Comparison of ENCODE assay signal across 1 cellular context in the genomic region with DNA sequence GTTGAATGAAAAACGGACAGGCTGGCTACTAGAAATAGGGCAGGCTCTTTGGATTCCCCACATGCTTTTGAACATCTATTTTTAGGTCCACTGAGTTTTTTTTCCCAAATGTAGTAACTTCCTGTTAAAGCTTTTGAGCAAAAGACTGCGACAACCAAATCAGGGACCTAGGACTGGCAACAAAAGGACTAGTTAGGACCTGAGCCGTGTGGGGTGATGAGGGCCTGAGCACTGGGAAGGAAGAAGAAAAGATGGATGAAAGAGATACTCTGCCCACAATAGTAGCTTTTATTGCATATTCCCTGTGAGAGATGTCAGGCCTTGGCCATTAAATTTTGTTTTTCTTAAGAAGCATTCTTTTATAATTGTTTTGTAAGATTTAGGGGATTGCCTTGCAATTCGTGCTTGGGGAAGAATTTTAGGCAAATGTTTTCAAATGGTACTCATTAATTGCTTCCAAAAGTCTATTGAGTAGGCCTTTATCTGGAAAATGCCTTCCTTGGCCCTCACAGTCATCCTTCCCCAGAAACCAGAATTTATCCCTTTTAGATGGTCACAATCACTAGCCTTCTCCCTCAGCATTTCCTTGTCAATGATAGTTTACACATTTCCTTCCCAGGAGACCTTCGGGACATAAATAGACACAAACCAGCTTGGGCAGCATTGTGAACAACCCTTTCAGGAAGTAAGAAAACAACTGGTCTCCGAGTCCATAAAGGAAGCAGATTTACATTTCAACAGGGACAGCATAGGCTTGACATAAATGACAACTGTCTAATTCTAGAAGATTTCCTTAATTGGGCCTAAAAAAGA.
TF ChIP-seq lines count a peak whose summit lies in the region.

No MANE protein-coding gene starts in this region.

TF ChIP-seq in HepG2, 621 proteins besides CTCF, POLR2A, EP300 and RAD21 (continued from another document):
- TF ChIP-seq, protein P1, sequence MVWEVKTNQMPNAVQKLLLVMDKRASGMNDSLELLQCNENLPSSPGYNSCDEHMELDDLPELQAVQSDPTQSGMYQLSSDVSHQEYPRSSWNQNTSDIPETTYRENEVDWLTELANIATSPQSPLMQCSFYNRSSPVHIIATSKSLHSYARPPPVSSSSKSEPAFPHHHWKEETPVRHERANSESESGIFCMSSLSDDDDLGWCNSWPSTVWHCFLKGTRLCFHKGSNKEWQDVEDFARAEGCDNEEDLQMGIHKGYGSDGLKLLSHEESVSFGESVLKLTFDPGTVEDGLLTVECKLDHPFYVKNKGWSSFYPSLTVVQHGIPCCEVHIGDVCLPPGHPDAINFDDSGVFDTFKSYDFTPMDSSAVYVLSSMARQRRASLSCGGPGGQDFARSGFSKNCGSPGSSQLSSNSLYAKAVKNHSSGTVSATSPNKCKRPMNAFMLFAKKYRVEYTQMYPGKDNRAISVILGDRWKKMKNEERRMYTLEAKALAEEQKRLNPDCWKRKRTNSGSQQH (CRISPR knock-in tag; IDR thresholded peaks at IDR 0.05; ENCODE audit: low read depth), result no peak
- TF ChIP-seq ZNF879 (CRISPR knock-in tag; IDR thresholded peaks at IDR 0.05) (no peak), ZNF567 (CRISPR knock-in tag; IDR thresholded peaks at IDR 0.05; ENCODE audit: borderline replicate concordance) (no peak), NFKBIZ (CRISPR knock-in tag; IDR thresholded peaks at IDR 0.05) (no peak), NFE2L2 (IDR thresholded peaks at IDR 0.05; ENCODE audit: low read length) (no peak), SIX1 (CRISPR knock-in tag; IDR thresholded peaks at IDR 0.05; ENCODE audit: borderline replicate concordance) (no peak), ETV6 (CRISPR knock-in tag; conservative IDR thresholded peaks at IDR 0.05) (no peak), KDM6A (CRISPR knock-in tag; IDR thresholded peaks at IDR 0.05; ENCODE audit: low read depth) (no peak), ZMYM3 (CRISPR knock-in tag; IDR thresholded peaks at IDR 0.05) (no peak), AGO1 (IDR thresholded peaks at IDR 0.05; ENCODE audit: low read depth, low read length, poor library complexity, severe bottlenecking) (no peak), ARNT2 (CRISPR knock-in tag; IDR thresholded peaks at IDR 0.05; ENCODE audit: low read depth) (no peak), ZNF501 (CRISPR knock-in tag; IDR thresholded peaks at IDR 0.05) (no peak), SMYD3 (CRISPR knock-in tag; IDR thresholded peaks at IDR 0.05) (no peak), ZNF891 (CRISPR knock-in tag; IDR thresholded peaks at IDR 0.05) (no peak)
- TF ChIP-seq, protein P2, sequence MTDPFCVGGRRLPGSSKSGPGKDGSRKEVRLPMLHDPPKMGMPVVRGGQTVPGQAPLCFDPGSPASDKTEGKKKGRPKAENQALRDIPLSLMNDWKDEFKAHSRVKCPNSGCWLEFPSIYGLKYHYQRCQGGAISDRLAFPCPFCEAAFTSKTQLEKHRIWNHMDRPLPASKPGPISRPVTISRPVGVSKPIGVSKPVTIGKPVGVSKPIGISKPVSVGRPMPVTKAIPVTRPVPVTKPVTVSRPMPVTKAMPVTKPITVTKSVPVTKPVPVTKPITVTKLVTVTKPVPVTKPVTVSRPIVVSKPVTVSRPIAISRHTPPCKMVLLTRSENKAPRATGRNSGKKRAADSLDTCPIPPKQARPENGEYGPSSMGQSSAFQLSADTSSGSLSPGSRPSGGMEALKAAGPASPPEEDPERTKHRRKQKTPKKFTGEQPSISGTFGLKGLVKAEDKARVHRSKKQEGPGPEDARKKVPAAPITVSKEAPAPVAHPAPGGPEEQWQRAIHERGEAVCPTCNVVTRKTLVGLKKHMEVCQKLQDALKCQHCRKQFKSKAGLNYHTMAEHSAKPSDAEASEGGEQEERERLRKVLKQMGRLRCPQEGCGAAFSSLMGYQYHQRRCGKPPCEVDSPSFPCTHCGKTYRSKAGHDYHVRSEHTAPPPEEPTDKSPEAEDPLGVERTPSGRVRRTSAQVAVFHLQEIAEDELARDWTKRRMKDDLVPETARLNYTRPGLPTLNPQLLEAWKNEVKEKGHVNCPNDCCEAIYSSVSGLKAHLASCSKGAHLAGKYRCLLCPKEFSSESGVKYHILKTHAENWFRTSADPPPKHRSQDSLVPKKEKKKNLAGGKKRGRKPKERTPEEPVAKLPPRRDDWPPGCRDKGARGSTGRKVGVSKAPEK (CRISPR knock-in tag; IDR thresholded peaks at IDR 0.05; ENCODE audit: borderline replicate concordance), result no peak
- TF ChIP-seq, protein P3, sequence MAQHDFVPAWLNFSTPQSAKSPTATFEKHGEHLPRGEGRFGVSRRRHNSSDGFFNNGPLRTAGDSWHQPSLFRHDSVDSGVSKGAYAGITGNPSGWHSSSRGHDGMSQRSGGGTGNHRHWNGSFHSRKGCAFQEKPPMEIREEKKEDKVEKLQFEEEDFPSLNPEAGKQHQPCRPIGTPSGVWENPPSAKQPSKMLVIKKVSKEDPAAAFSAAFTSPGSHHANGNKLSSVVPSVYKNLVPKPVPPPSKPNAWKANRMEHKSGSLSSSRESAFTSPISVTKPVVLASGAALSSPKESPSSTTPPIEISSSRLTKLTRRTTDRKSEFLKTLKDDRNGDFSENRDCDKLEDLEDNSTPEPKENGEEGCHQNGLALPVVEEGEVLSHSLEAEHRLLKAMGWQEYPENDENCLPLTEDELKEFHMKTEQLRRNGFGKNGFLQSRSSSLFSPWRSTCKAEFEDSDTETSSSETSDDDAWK (CRISPR knock-in tag; IDR thresholded peaks at IDR 0.05), result no peak
- TF ChIP-seq, protein P4, sequence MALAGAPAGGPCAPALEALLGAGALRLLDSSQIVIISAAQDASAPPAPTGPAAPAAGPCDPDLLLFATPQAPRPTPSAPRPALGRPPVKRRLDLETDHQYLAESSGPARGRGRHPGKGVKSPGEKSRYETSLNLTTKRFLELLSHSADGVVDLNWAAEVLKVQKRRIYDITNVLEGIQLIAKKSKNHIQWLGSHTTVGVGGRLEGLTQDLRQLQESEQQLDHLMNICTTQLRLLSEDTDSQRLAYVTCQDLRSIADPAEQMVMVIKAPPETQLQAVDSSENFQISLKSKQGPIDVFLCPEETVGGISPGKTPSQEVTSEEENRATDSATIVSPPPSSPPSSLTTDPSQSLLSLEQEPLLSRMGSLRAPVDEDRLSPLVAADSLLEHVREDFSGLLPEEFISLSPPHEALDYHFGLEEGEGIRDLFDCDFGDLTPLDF (CRISPR knock-in tag; IDR thresholded peaks at IDR 0.05), result no peak
- TF ChIP-seq, protein P5, sequence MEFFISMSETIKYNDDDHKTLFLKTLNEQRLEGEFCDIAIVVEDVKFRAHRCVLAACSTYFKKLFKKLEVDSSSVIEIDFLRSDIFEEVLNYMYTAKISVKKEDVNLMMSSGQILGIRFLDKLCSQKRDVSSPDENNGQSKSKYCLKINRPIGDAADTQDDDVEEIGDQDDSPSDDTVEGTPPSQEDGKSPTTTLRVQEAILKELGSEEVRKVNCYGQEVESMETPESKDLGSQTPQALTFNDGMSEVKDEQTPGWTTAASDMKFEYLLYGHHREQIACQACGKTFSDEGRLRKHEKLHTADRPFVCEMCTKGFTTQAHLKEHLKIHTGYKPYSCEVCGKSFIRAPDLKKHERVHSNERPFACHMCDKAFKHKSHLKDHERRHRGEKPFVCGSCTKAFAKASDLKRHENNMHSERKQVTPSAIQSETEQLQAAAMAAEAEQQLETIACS (CRISPR knock-in tag; IDR thresholded peaks at IDR 0.05), result no peak
